ENCODE assay signal across 8 cellular contexts in the genomic region with DNA sequence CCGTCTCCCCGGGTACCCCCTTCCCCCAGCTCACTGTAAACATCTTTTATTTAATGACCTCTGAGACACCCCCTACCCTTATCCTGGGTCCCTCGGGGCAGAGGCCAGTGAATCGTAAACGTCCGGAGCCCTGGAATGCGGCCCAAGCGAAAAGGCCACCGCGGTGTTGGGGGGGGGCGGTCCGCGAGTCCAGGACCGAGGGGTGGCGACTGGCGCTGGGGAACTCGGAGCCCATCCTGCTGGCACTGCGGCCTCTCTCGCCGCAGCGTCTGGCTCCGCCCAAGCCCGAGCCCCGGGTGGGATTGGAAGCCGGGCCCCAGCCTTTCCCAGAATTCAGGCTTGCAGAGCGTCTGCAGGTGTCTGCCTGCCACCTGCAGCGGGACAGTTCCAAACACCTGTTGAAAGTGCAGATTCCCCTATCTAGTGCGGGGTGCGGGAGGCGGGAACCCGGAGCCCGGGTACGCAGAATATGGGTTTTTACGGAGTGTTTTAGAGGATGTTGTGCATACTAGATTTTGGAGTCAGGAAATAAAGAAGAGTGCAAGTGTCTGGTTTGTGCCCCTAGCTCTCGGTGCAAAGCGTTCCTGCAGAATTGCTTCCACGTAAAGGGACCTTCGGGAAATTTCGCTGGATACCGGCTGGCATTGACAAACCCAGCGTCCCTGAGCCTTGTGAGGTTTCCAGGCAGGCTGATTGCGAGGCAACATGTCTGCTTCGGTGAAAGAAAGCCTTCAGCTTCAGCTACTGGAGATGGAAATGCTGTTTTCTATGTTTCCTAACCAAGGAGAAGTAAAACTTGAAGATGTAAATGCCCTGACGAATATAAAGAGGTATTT. TPM values are rescaled to one million over a fixed set of nuclear protein-coding genes. Genes with fewer than 3 reads are reported as not detected.
DNase-seq lines count a peak whose midpoint lies in the region; ATAC-seq and TF ChIP-seq lines count a peak whose summit lies in the region.

No MANE protein-coding gene starts in this region.

- H2BK12ac ChIP-seq in neuronal stem cell (ENCODE audit: low read length), result no peak overlapping the region

- no peak overlapping the region for H2BK5ac ChIP-seq in neuronal stem cell (ENCODE audit: low read length)

- peak; percentile 34 for ATAC-seq in HG03045 (IDR thresholded peaks at IDR 0.05; ENCODE audit: unreplicated experiment)

- CTCF ChIA-PET in AG04449 (lab: Yijun Ruan, JAX), result interaction anchor here (0.6 to 7.7 kb wide), 6 partner anchors 16 to 319 kb away, joined by 3 to 78 read pairs (median 4); a partner anchor contains a TSS
- CTCF ChIA-PET in activated naive CD4-positive, alpha-beta T cell treated with anti-CD3 and anti-CD28 coated beads, Interleukin-2, amount 10 ng/mL, durations not matched to agents 7 days and 5 days (lab: Charles Lee), result interaction anchor here (7.1 kb wide), 1 partner anchor 128 kb away, joined by 35 read pairs; a partner anchor contains a TSS

- H4K91ac ChIP-seq in neuronal stem cell (ENCODE audit: low read depth, low read length, poor library complexity), result no peak overlapping the region

- in situ Hi-C loops in GM13977 (cut with MboI; ENCODE audit: low pct_unique_long_range_greater_than_20kb, low sequenced_read_pairs, unreplicated experiment), result no loop called here

- peaks cover 3% of the 10 kb centered on the region for H3K4me1 ChIP-seq in NT2/D1 (ENCODE audit: insufficient read depth, insufficient read length)
- H3K4me1 ChIP-seq in neuronal stem cell (ENCODE audit: control insufficient read depth in 2 of 2, insufficient read depth in 1 of 2, low read depth in 1 of 2, low read length in 2 of 2), result peaks cover 3 to 8% of the 10 kb centered on the region in 2 donors

- H3K27ac Mint-ChIP-seq in activated naive CD4-positive, alpha-beta T cell treated with anti-CD3 and anti-CD28 coated beads, Interleukin-2, amount 10 ng/mL, durations not matched to agents 7 days and 5 days, result no peak overlapping the region

- POLR2A ChIA-PET in AG04449 (lab: Yijun Ruan, JAX), result interaction anchor here (0.7 to 1.0 kb wide), 2 partner anchors 10 to 127 kb away, joined by 4 read pairs; no protein-coding TSS in a partner anchor

- no peak overlapping the region for H2BK15ac ChIP-seq in neuronal stem cell (ENCODE audit: low read length)

- peaks cover 18% of the 10 kb centered on the region for H3K36me3 Mint-ChIP-seq in activated naive CD4-positive, alpha-beta T cell treated with anti-CD3 and anti-CD28 coated beads, Interleukin-2, amount 10 ng/mL, durations not matched to agents 7 days and 5 days

- H3K18ac ChIP-seq in neuronal stem cell (ENCODE audit: low read length), result peak overlapping the region; percentile 81

- H3K4ac ChIP-seq in neuronal stem cell (ENCODE audit: low read length), result no peak overlapping the region

- H3K9ac ChIP-seq in NT2/D1 (ENCODE audit: insufficient read length, low read depth), result peak overlapping the region; percentile 69
- peak overlapping the region; percentile 67 for H3K9ac ChIP-seq in neuronal stem cell (ENCODE audit: low read depth, low read length, poor library complexity)

- H3K4me2 ChIP-seq in neuronal stem cell (ENCODE audit: insufficient read depth, low read length, poor library complexity, severe bottlenecking), result peak overlapping the region; percentile 68

- peak overlapping the region; percentile 97 for H3K4me3 Mint-ChIP-seq in activated naive CD4-positive, alpha-beta T cell treated with anti-CD3 and anti-CD28 coated beads, Interleukin-2, amount 10 ng/mL, durations not matched to agents 7 days and 5 days

- no peak overlapping the region for H3K14ac ChIP-seq in neuronal stem cell (ENCODE audit: low read length)

- no peak overlapping the region for H2BK120ac ChIP-seq in neuronal stem cell (ENCODE audit: low read depth, low read length)

- H3K4me1 Mint-ChIP-seq in activated naive CD4-positive, alpha-beta T cell treated with anti-CD3 and anti-CD28 coated beads, Interleukin-2, amount 10 ng/mL, durations not matched to agents 7 days and 5 days, result peaks cover 44% of the 10 kb centered on the region

- peaks cover 12% of the 10 kb centered on the region for H3K27me3 Mint-ChIP-seq in activated naive CD4-positive, alpha-beta T cell treated with anti-CD3 and anti-CD28 coated beads, Interleukin-2, amount 10 ng/mL, durations not matched to agents 7 days and 5 days

- peak overlapping the region; percentile 31 for H3K23ac ChIP-seq in neuronal stem cell (ENCODE audit: low read depth, low read length, poor library complexity)

- H2AK5ac ChIP-seq in neuronal stem cell (ENCODE audit: low read depth, low read length), result no peak overlapping the region

- H3K27me3 ChIP-seq in NT2/D1 (ENCODE audit: insufficient read depth, insufficient read length) (peaks cover 2% of the 10 kb centered on the region), neuronal stem cell (ENCODE audit: control insufficient read depth in 3 of 3, insufficient read depth in 3 of 3, low read depth in 1 of 3, low read length in 3 of 3) (no peaks in the 10 kb centered on the region)

- DNase-seq in AG04449 (ENCODE audit: low read depth, low spot score), result no peak
- DNase-seq in GM13977 (ENCODE audit: low spot score), result peak; percentile 44
- DNase-seq in NT2/D1 (ENCODE audit: low read depth, low spot score), result no peak
- peak; percentile 47 for DNase-seq in activated naive CD4-positive, alpha-beta T cell treated with anti-CD3 and anti-CD28 coated beads, Interleukin-2, amount 10 ng/mL, durations not matched to agents 7 days and 5 days
- DNase-seq in glomerular visceral epithelial cell (ENCODE audit: extremely low spot score), result peak; percentile 62
- peak; percentile 67 for DNase-seq in neuronal stem cell (ENCODE audit: low spot score)
- DNase-seq in NCI-H446 treated with DMSO at 0.1 percent for 48 hours (lab: John Stamatoyannopoulos, UW), result no peak

- peaks cover 37% of the 10 kb centered on the region for H3K36me3 ChIP-seq in NT2/D1 (ENCODE audit: insufficient read depth, insufficient read length, low read length)
- H3K36me3 ChIP-seq in neuronal stem cell (replicated peaks in 1 of 2; ENCODE audit: control insufficient read depth in 2 of 2, insufficient read depth in 2 of 2, low read length in 2 of 2), result peaks cover 11 to 53% of the 10 kb centered on the region in 2 donors

- H3K9me3 ChIP-seq in NT2/D1 (ENCODE audit: insufficient read depth, low read length) (no peaks in the 10 kb centered on the region), neuronal stem cell (replicated peaks in 1 of 2; ENCODE audit: control insufficient read depth in 2 of 2, insufficient read depth in 1 of 2, low read depth in 1 of 2, low read length in 2 of 2) (no peaks in the 10 kb centered on the region)

- H3K27ac ChIP-seq in neuronal stem cell (replicated peaks; ENCODE audit: low read length), result peak overlapping the region; percentile 63

- TF ChIP-seq CTCF in AG04449 (IDR thresholded peaks at IDR 0.05; ENCODE audit: insufficient read depth, low read length, missing control alignments) (no peak), GM13977 (IDR thresholded peaks at IDR 0.05; ENCODE audit: extremely low read depth, insufficient read depth, missing control alignments) (no peak)

- H3K9me3 Mint-ChIP-seq in activated naive CD4-positive, alpha-beta T cell treated with anti-CD3 and anti-CD28 coated beads, Interleukin-2, amount 10 ng/mL, durations not matched to agents 7 days and 5 days, result no peaks in the 10 kb centered on the region

- no peaks in the 10 kb centered on the region for H3K79me1 ChIP-seq in neuronal stem cell (ENCODE audit: low read depth, low read length)

- WGBS in neuronal stem cell (ENCODE audit: extremely low coverage in 2 of 2, insufficient read length in 2 of 2, insufficient replicate concordance in 1 of 2), 2 donors, result no CpG with 5 or more reads among the region's 44 CpGs

- H4K8ac ChIP-seq in neuronal stem cell (ENCODE audit: low read depth, low read length), result no peak overlapping the region

- H2AFZ ChIP-seq in neuronal stem cell (ENCODE audit: low read length), result peak overlapping the region; percentile 93

- peak overlapping the region; percentile 91 for H3K4me3 ChIP-seq in AG04449 (ENCODE audit: low read depth, low read length)
- H3K4me3 ChIP-seq in NT2/D1 (ENCODE audit: insufficient read length, low read depth), result peak overlapping the region; percentile 72
- peak overlapping the region; percentile 73 to 95 for H3K4me3 ChIP-seq in neuronal stem cell (ENCODE audit: low read length in 2 of 2)

RNA-seq across cellular contexts. Expression of a gene that starts 0.8 kb away (rescaled TPM):
- polyA plus RNA-seq in neuronal stem cell (2013, experiment 1 of 2), result 5.8 TPM
- polyA plus RNA-seq in neuronal stem cell (2013, experiment 2 of 2), result 6.0 TPM

RNA-seq across cellular contexts. Expression of a gene that starts 0.9 kb away (rescaled TPM):
- polyA plus RNA-seq in neuronal stem cell (2013, experiment 1 of 2), result 22.8 TPM
- polyA plus RNA-seq in neuronal stem cell (2013, experiment 2 of 2), result 22.4 TPM

Comparison
In these comparisons a context has a peak if more than half of its experiments do, and no peak if none do; other contexts are left out.
1. DNase-seq: peak in GM13977 (single experiment), activated naive CD4-positive, alpha-beta T cell treated with anti-CD3 and anti-CD28 coated beads, Interleukin-2, amount 10 ng/mL, durations not matched to agents 7 days and 5 days (single experiment), glomerular visceral epithelial cell (single experiment) and neuronal stem cell (single experiment); none in AG04449 (single experiment), NT2/D1 (single experiment) and NCI-H446 treated with DMSO at 0.1 percent for 48 hours (single experiment).
2. Peak in every context shown above with its lines, with median percentiles within 50 percentile points of each other: H3K4me3 ChIP-seq.